Comparison of ENCODE assay signal across 9 cellular contexts in genomic region chr16:20734782-20735181, GRCh38. TPM values are rescaled to one million over a fixed set of nuclear protein-coding genes. Genes with fewer than 3 reads are reported as not detected.
"Had no signal": no experiment of that assay in that cellular context is flagged by ENCODE, and none has a peak within 500 bp of the region (broad histone marks: within the 10 kb centered on the region; RNA-seq: fewer than 3 reads in every experiment).

No MANE protein-coding gene starts in this region.

- H3K27me3 Mint-ChIP-seq: naive B cell had no signal

- FAIRE-seq: pancreas had no signal

- DNase-seq: activated CD4-positive, alpha-beta T cell treated with anti-CD3 and anti-CD28 coated beads, Interleukin-2, amount 50 U/mL, for 48 hours; caudate nucleus; colonic mucosa; naive B cell; pancreas; retina had no signal

- H3K27ac ChIP-seq: colonic mucosa, SJSA1, skin epidermis had no signal

- H3K4me3 ChIP-seq: colonic mucosa, lung, pancreas, SJSA1, skin epidermis had no signal

- H3K4me1 ChIP-seq: SJSA1 had no signal

- ATAC-seq: pancreas had no signal

- H3K9me3 Mint-ChIP-seq: naive B cell had no signal

- H3K9me3 ChIP-seq: colonic mucosa, SJSA1 had no signal

- H3K27me3 ChIP-seq: colonic mucosa, pancreas, SJSA1 had no signal

RNA-seq across cellular contexts. Expression of gene ACSM1, which starts 37.3 kb away (rescaled TPM):
- total RNA-seq: SJSA1 had no signal
